1 cellular context compared by ENCODE assay signal in the genomic region with DNA sequence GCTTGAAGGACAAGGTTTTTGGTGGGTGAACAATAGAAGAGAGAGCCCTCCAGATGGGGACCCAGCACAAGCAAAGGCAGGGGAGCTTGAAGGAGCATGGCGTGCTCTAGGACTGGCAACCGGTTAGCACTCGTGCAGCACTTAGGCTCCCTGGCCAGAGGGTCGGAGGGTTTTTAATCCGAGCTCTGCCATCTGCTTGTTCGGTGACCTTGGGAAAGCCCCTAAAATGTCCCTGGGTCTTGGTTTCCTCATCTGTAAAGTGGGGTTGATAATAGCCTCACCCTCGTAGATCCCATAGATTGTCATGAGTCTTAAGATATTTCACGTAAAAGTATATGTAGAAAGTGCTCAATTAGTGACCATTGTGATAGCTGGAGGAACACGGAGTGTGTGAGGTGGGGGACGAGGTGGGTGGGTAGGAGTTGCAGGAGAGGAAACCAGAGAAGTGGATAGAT.
TF ChIP-seq lines count a peak whose summit lies in the region.

No MANE protein-coding gene starts in this region.

TF ChIP-seq in H1, 55 proteins besides CTCF, POLR2A, EP300 and RAD21:
- TF ChIP-seq GTF2F1 (IDR thresholded peaks at IDR 0.05; ENCODE audit: borderline replicate concordance, low read depth, low read length) (no peak), CEBPB (IDR thresholded peaks at IDR 0.05; ENCODE audit: low read depth, low read length) (no peak), SUZ12 (IDR thresholded peaks at IDR 0.05; ENCODE audit: low read length) (no peak), TEAD4 (IDR thresholded peaks at IDR 0.05; ENCODE audit: low read depth, low read length) (no peak), TAF1 (IDR thresholded peaks at IDR 0.05; ENCODE audit: low read depth, low read length) (no peak), SIN3A (conservative IDR thresholded peaks at IDR 0.05 in 1 of 2, IDR thresholded peaks at IDR 0.05 in 1 of 2; ENCODE audit: low read depth in 1 of 2, low read length in 2 of 2) (no peak), EGR1 (IDR thresholded peaks at IDR 0.05; ENCODE audit: borderline replicate concordance, low read depth, low read length) (no peak), RNF2 (IDR thresholded peaks at IDR 0.05; ENCODE audit: borderline replicate concordance, low read depth, low read length, missing control alignments, poor library complexity, severe bottlenecking) (no peak), SP1 (IDR thresholded peaks at IDR 0.05; ENCODE audit: low read depth, low read length) (no peak), RXRA (IDR thresholded peaks at IDR 0.05; ENCODE audit: insufficient read depth, low read depth, low read length) (no peak), CHD1 (IDR thresholded peaks at IDR 0.05; ENCODE audit: low read depth, low read length) (no peak), YY1 (IDR thresholded peaks at IDR 0.05; ENCODE audit: low read depth, low read length) (no peak), GABPA (IDR thresholded peaks at IDR 0.05; ENCODE audit: borderline replicate concordance, insufficient read depth, low read length) (no peak), ASH2L (IDR thresholded peaks at IDR 0.05; ENCODE audit: low read length) (no peak), CHD2 (IDR thresholded peaks at IDR 0.05; ENCODE audit: low read length) (no peak)
- TF ChIP-seq, protein P1, sequence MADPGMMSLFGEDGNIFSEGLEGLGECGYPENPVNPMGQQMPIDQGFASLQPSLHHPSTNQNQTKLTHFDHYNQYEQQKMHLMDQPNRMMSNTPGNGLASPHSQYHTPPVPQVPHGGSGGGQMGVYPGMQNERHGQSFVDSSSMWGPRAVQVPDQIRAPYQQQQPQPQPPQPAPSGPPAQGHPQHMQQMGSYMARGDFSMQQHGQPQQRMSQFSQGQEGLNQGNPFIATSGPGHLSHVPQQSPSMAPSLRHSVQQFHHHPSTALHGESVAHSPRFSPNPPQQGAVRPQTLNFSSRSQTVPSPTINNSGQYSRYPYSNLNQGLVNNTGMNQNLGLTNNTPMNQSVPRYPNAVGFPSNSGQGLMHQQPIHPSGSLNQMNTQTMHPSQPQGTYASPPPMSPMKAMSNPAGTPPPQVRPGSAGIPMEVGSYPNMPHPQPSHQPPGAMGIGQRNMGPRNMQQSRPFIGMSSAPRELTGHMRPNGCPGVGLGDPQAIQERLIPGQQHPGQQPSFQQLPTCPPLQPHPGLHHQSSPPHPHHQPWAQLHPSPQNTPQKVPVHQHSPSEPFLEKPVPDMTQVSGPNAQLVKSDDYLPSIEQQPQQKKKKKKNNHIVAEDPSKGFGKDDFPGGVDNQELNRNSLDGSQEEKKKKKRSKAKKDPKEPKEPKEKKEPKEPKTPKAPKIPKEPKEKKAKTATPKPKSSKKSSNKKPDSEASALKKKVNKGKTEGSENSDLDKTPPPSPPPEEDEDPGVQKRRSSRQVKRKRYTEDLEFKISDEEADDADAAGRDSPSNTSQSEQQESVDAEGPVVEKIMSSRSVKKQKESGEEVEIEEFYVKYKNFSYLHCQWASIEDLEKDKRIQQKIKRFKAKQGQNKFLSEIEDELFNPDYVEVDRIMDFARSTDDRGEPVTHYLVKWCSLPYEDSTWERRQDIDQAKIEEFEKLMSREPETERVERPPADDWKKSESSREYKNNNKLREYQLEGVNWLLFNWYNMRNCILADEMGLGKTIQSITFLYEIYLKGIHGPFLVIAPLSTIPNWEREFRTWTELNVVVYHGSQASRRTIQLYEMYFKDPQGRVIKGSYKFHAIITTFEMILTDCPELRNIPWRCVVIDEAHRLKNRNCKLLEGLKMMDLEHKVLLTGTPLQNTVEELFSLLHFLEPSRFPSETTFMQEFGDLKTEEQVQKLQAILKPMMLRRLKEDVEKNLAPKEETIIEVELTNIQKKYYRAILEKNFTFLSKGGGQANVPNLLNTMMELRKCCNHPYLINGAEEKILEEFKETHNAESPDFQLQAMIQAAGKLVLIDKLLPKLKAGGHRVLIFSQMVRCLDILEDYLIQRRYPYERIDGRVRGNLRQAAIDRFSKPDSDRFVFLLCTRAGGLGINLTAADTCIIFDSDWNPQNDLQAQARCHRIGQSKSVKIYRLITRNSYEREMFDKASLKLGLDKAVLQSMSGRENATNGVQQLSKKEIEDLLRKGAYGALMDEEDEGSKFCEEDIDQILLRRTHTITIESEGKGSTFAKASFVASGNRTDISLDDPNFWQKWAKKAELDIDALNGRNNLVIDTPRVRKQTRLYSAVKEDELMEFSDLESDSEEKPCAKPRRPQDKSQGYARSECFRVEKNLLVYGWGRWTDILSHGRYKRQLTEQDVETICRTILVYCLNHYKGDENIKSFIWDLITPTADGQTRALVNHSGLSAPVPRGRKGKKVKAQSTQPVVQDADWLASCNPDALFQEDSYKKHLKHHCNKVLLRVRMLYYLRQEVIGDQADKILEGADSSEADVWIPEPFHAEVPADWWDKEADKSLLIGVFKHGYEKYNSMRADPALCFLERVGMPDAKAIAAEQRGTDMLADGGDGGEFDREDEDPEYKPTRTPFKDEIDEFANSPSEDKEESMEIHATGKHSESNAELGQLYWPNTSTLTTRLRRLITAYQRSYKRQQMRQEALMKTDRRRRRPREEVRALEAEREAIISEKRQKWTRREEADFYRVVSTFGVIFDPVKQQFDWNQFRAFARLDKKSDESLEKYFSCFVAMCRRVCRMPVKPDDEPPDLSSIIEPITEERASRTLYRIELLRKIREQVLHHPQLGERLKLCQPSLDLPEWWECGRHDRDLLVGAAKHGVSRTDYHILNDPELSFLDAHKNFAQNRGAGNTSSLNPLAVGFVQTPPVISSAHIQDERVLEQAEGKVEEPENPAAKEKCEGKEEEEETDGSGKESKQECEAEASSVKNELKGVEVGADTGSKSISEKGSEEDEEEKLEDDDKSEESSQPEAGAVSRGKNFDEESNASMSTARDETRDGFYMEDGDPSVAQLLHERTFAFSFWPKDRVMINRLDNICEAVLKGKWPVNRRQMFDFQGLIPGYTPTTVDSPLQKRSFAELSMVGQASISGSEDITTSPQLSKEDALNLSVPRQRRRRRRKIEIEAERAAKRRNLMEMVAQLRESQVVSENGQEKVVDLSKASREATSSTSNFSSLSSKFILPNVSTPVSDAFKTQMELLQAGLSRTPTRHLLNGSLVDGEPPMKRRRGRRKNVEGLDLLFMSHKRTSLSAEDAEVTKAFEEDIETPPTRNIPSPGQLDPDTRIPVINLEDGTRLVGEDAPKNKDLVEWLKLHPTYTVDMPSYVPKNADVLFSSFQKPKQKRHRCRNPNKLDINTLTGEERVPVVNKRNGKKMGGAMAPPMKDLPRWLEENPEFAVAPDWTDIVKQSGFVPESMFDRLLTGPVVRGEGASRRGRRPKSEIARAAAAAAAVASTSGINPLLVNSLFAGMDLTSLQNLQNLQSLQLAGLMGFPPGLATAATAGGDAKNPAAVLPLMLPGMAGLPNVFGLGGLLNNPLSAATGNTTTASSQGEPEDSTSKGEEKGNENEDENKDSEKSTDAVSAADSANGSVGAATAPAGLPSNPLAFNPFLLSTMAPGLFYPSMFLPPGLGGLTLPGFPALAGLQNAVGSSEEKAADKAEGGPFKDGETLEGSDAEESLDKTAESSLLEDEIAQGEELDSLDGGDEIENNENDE (IDR thresholded peaks at IDR 0.05; ENCODE audit: insufficient replicate concordance, low read length) = no peak
- TF ChIP-seq, protein P2, sequence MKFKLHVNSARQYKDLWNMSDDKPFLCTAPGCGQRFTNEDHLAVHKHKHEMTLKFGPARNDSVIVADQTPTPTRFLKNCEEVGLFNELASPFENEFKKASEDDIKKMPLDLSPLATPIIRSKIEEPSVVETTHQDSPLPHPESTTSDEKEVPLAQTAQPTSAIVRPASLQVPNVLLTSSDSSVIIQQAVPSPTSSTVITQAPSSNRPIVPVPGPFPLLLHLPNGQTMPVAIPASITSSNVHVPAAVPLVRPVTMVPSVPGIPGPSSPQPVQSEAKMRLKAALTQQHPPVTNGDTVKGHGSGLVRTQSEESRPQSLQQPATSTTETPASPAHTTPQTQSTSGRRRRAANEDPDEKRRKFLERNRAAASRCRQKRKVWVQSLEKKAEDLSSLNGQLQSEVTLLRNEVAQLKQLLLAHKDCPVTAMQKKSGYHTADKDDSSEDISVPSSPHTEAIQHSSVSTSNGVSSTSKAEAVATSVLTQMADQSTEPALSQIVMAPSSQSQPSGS (IDR thresholded peaks at IDR 0.05; ENCODE audit: low read length) = no peak
